28 cellular contexts compared by ENCODE assay signal in genomic region chr22:44197271-44197670, GRCh38. TPM values are rescaled to one million over a fixed set of nuclear protein-coding genes. Genes with fewer than 3 reads are reported as not detected.
"Had no signal": no experiment of that assay in that cellular context is flagged by ENCODE, and none has a peak within 500 bp of the region (broad histone marks: within the 10 kb centered on the region; RNA-seq: fewer than 3 reads in every experiment).

No MANE protein-coding gene starts in this region.

- H3K4me1 ChIP-seq: right atrium auricular region had no signal

- H3K27ac Mint-ChIP-seq: mesothelial cell of epicardium; naive thymus-derived CD4-positive, alpha-beta T cell; natural killer cell treated with Interleukin-12 subunit alpha and Interleukin-12 subunit beta and Interleukin-15 and Interleukin-18, amount 100 ng/mL, for 72 hours; progenitor cell of endocrine pancreas; stimulated activated effector memory CD8-positive, alpha-beta T cell treated with anti-CD3 and anti-CD28 coated beads, Interleukin-12 subunit alpha, Interleukin-12 subunit beta, amount 100 ng/mL, for 72 hours; stimulated activated naive CD8-positive, alpha-beta T cell treated with anti-CD3 and anti-CD28 coated beads, Interleukin-15, Interleukin-2, amounts not matched to agents 100 ng/mL and 50 ng/mL, for 24 hours; type B pancreatic cell had no signal

- FAIRE-seq: islet of Langerhans, kidney, small intestine had no signal

- H3K9me3 Mint-ChIP-seq: immature natural killer cell; mesothelial cell of epicardium; natural killer cell treated with Interleukin-12 subunit alpha and Interleukin-12 subunit beta and Interleukin-15 and Interleukin-18, amount 100 ng/mL, for 72 hours; stimulated activated effector memory CD8-positive, alpha-beta T cell treated with anti-CD3 and anti-CD28 coated beads, Interleukin-12 subunit alpha, Interleukin-12 subunit beta, amount 100 ng/mL, for 72 hours; stimulated activated naive CD8-positive, alpha-beta T cell treated with anti-CD3 and anti-CD28 coated beads, Interleukin-15, Interleukin-2, amounts not matched to agents 100 ng/mL and 50 ng/mL, for 24 hours; type B pancreatic cell had no signal

- H3K36me3 Mint-ChIP-seq: mesothelial cell of epicardium, type B pancreatic cell had no signal

- H3K27me3 ChIP-seq: ovary, right atrium auricular region, uterus had no signal

- H3K36me3 ChIP-seq: left ventricle myocardium inferior, ovary, right atrium auricular region, tibial nerve, uterus had no signal

- H3K27ac ChIP-seq: left ventricle myocardium inferior, ovary, right atrium auricular region, spleen, tibial nerve, uterus had no signal

- ATAC-seq: mucosa of descending colon; naive thymus-derived CD4-positive, alpha-beta T cell; natural killer cell treated with Interleukin-12 subunit alpha and Interleukin-12 subunit beta and Interleukin-15 and Interleukin-18, amount 100 ng/mL, for 72 hours; sciatic nerve; stimulated activated effector memory CD8-positive, alpha-beta T cell treated with anti-CD3 and anti-CD28 coated beads, Interleukin-12 subunit alpha, Interleukin-12 subunit beta, amount 100 ng/mL, for 72 hours had no signal

- H3K4me3 ChIP-seq: left ventricle myocardium inferior, lung, mucosa of descending colon, ovary, right atrium auricular region, spleen, tibial nerve, uterus had no signal

- H3K9me3 ChIP-seq: left ventricle myocardium inferior, mucosa of descending colon, ovary, right atrium auricular region, spleen, tibial nerve, uterus had no signal

- H3K4me3 Mint-ChIP-seq: immature natural killer cell; mesothelial cell of epicardium; naive thymus-derived CD4-positive, alpha-beta T cell; natural killer cell treated with Interleukin-12 subunit alpha and Interleukin-12 subunit beta and Interleukin-15 and Interleukin-18, amount 100 ng/mL, for 72 hours; stimulated activated effector memory CD8-positive, alpha-beta T cell treated with anti-CD3 and anti-CD28 coated beads, Interleukin-12 subunit alpha, Interleukin-12 subunit beta, amount 100 ng/mL, for 72 hours; stimulated activated naive CD8-positive, alpha-beta T cell treated with anti-CD3 and anti-CD28 coated beads, Interleukin-15, Interleukin-2, amounts not matched to agents 100 ng/mL and 50 ng/mL, for 24 hours; type B pancreatic cell had no signal

- DNase-seq: immature natural killer cell; kidney; left ventricle myocardium inferior; mesendoderm; naive thymus-derived CD4-positive, alpha-beta T cell; small intestine; stimulated activated CD4-positive, alpha-beta T cell treated with anti-CD3 and anti-CD28 coated beads, Interleukin-4, amount 100 ng/mL, for 24 hours; stimulated activated naive CD4-positive, alpha-beta T cell; substantia nigra; uterus had no signal

- H3K27me3 Mint-ChIP-seq: naive thymus-derived CD4-positive, alpha-beta T cell; natural killer cell treated with Interleukin-12 subunit alpha and Interleukin-12 subunit beta and Interleukin-15 and Interleukin-18, amount 100 ng/mL, for 72 hours; stimulated activated naive CD8-positive, alpha-beta T cell treated with anti-CD3 and anti-CD28 coated beads, Interleukin-15, Interleukin-2, amounts not matched to agents 100 ng/mL and 50 ng/mL, for 24 hours had no signal

RNA-seq across cellular contexts. Expression of gene PARVG, which starts 16.5 kb away (rescaled TPM):
- total RNA-seq: myocyte, progenitor cell of endocrine pancreas, pulmonary artery endothelial cell, renal cortical epithelial cell had no signal
- polyA plus RNA-seq: neural cell had no signal
